In the genomic region with DNA sequence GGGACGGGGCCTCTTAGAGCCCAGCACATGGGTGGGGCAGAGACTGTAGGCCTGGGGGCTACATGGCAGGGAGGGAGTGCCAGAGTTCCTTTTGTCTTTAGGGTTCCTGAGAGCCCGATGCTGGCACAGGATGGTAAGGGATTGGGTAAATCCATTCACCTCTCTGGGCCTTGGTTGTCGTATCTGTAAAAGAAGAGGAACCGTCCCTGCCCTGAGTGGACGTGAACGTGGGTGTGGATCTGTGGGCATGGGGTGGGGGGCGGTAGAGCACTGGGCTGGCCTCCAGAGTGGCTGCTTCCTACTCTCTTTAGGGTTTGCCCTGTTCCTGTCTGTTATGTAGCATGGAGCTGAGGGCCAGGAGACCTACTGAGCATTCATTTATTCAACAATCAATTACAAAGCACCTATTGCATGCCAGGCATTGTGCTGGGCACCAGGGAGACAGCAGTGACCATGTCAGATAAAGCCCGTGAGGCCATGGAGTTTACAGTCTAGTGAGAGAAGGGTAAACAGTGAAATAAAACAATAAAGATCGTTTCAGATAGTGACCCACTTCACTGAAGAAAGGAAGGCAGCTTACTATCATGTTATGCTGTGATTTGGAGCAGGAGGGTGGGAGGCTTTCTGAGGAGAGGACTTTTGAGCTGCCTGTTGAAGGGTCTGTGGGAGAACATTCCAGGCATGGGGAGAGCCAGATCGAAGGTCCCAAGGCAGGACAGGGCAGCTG, we compare ENCODE assay signal across 13 cellular contexts. TPM values are rescaled to one million over a fixed set of nuclear protein-coding genes. Genes with fewer than 3 reads are reported as not detected.
DNase-seq lines count a peak whose midpoint lies in the region; ATAC-seq and TF ChIP-seq lines count a peak whose summit lies in the region.
"Had no signal": no experiment of that assay in that cellular context is flagged by ENCODE, and none has a peak within 500 bp of the region (broad histone marks: within the 10 kb centered on the region; RNA-seq: fewer than 3 reads in every experiment).

No MANE protein-coding gene starts in this region.

- POLR2A ChIA-PET in CD4-positive, alpha-beta T cell (lab: Charles Lee) = interaction anchor here (1.3 kb wide), 1 partner anchor 31 kb away, joined by 3 read pairs; no protein-coding TSS in a partner anchor
- POLR2A ChIA-PET in RWPE1 (lab: Yijun Ruan, JAX; ENCODE audit: low non-redundant PET) = no interaction called here

- H3K4me1 ChIP-seq in ovary (ENCODE audit: insufficient read depth) = peaks cover 8% of the 10 kb centered on the region

- H3K9me3 Mint-ChIP-seq in CD4-positive, alpha-beta T cell = no peaks in the 10 kb centered on the region
- H3K9me3 Mint-ChIP-seq in endothelial cell (ENCODE audit: unreplicated experiment) = no peaks in the 10 kb centered on the region
- H3K9me3 Mint-ChIP-seq in osteocyte (ENCODE audit: unreplicated experiment) = no peaks in the 10 kb centered on the region
- H3K9me3 Mint-ChIP-seq: activated T-cell treated with anti-CD3 and anti-CD28 coated beads, Interleukin-2, amount 50 U/mL, for 4 hours had no signal

- H3K36me3 Mint-ChIP-seq in CD4-positive, alpha-beta T cell (ENCODE audit: low read depth) = peaks cover 34% of the 10 kb centered on the region
- H3K36me3 Mint-ChIP-seq in endothelial cell (ENCODE audit: low read depth, unreplicated experiment) = peaks cover 9% of the 10 kb centered on the region
- peaks cover 7% of the 10 kb centered on the region for H3K36me3 Mint-ChIP-seq in osteocyte (ENCODE audit: unreplicated experiment)

- H3K27ac ChIP-seq in CD4-positive, alpha-beta T cell (ENCODE audit: low read depth, low read length) = no peak overlapping the region
- H3K27ac ChIP-seq in RWPE1 = peak overlapping the region; percentile 33
- H3K27ac ChIP-seq in ovary = no peak overlapping the region

- H3K36me3 ChIP-seq in H7 (replicated peaks; ENCODE audit: control insufficient read depth, insufficient read depth, low read length) (peaks cover 1% of the 10 kb centered on the region), ovary (no peaks in the 10 kb centered on the region)

- no peak for TF ChIP-seq EP300 in ovary (IDR thresholded peaks at IDR 0.05)

- H3K27me3 Mint-ChIP-seq in CD4-positive, alpha-beta T cell = no peaks in the 10 kb centered on the region
- H3K27me3 Mint-ChIP-seq in endothelial cell (ENCODE audit: unreplicated experiment) (peaks cover 7% of the 10 kb centered on the region), osteocyte (ENCODE audit: unreplicated experiment) (no peaks in the 10 kb centered on the region)

- ATAC-seq in CD4-positive, alpha-beta T cell (ENCODE audit: poor library complexity) = no peak
- ATAC-seq in GM19035 (IDR thresholded peaks at IDR 0.05; ENCODE audit: unreplicated experiment) = no peak
- ATAC-seq: activated T-cell treated with anti-CD3 and anti-CD28 coated beads, Interleukin-2, amount 50 U/mL, for 4 hours had no signal

- peaks cover 50% of the 10 kb centered on the region for H3K4me1 Mint-ChIP-seq in CD4-positive, alpha-beta T cell (ENCODE audit: low read depth)
- H3K4me1 Mint-ChIP-seq in endothelial cell (ENCODE audit: unreplicated experiment) (peaks cover 29% of the 10 kb centered on the region), osteocyte (ENCODE audit: unreplicated experiment) (peaks cover 27% of the 10 kb centered on the region)

- 63 to 71% (median 66%) methylated on average over 10 of the region's 10 CpGs for WGBS in ovary, 3 donors

- TF ChIP-seq POLR2A in ovary (IDR thresholded peaks at IDR 0.05) = no peak

- intact Hi-C loops in CD4-positive, alpha-beta T cell (cut with DNase I, micrococcal nuclease) = no loop called here
- intact Hi-C loops in ovary (cut with DNase I) = no loop called here

- H3K4me3 ChIP-seq in H7 (ENCODE audit: insufficient read depth, low read depth, low read length) = no peak overlapping the region
- H3K4me3 ChIP-seq in ovary = no peak overlapping the region

- H3K4me3 Mint-ChIP-seq in CD4-positive, alpha-beta T cell = no peak overlapping the region
- peak overlapping the region; percentile 73 for H3K4me3 Mint-ChIP-seq in endothelial cell (ENCODE audit: unreplicated experiment)
- no peak overlapping the region for H3K4me3 Mint-ChIP-seq in osteocyte (ENCODE audit: unreplicated experiment)
- H3K4me3 Mint-ChIP-seq: activated T-cell treated with anti-CD3 and anti-CD28 coated beads, Interleukin-2, amount 50 U/mL, for 4 hours had no signal

- no peak for DNase-seq in CD4-positive, alpha-beta T cell
- DNase-seq in RWPE1 (ENCODE audit: low spot score) (no peak), endothelial cell (ENCODE audit: low spot score) (no peak), osteocyte (ENCODE audit: extremely low spot score, unreplicated experiment) (no peak), H7 (no peak), ovary (no peak)
- DNase-seq in activated T-cell treated with anti-CD3 and anti-CD28 coated beads, Interleukin-2, amount 50 U/mL, for 48 hours = no peak
- DNase-seq: activated T-cell treated with anti-CD3 and anti-CD28 coated beads, Interleukin-2, amount 50 U/mL, for 4 hours; cerebellar nuclear complex; HCEC 1CT had no signal

- H3K27ac Mint-ChIP-seq in CD4-positive, alpha-beta T cell = peak overlapping the region; percentile 45
- H3K27ac Mint-ChIP-seq in endothelial cell (ENCODE audit: unreplicated experiment) = peak overlapping the region; percentile 82
- peak overlapping the region; percentile 74 for H3K27ac Mint-ChIP-seq in osteocyte (ENCODE audit: unreplicated experiment)

- H3K9me3 ChIP-seq in CD4-positive, alpha-beta T cell (ENCODE audit: control insufficient read depth, low read length) = no peaks in the 10 kb centered on the region
- no peaks in the 10 kb centered on the region for H3K9me3 ChIP-seq in ovary

- H3K27me3 ChIP-seq in CD4-positive, alpha-beta T cell (ENCODE audit: control insufficient read depth, insufficient read depth, low read length) = no peaks in the 10 kb centered on the region
- H3K27me3 ChIP-seq in H7 (ENCODE audit: control insufficient read depth, insufficient read depth, low read length) (no peaks in the 10 kb centered on the region), ovary (no peaks in the 10 kb centered on the region)

- CTCF ChIA-PET in CD4-positive, alpha-beta T cell (lab: Charles Lee) = interaction anchor here (0.7 to 2.4 kb wide), 4 partner anchors 27 to 30 kb away, joined by 3 to 13 read pairs (median 4); no protein-coding TSS in a partner anchor
- CTCF ChIA-PET in RWPE1 (lab: Yijun Ruan, JAX) = interaction anchor here (0.5 to 3.8 kb wide), 3 partner anchors 8 to 29 kb away, joined by 3 to 25 read pairs (median 6); partner anchors contain the start of genes PNMT and TCAP

- no peak for TF ChIP-seq CTCF in CD4-positive, alpha-beta T cell (IDR thresholded peaks at IDR 0.05)
- TF ChIP-seq CTCF in RWPE1 (conservative IDR thresholded peaks at IDR 0.05; ENCODE audit: low read depth) = no peak
- TF ChIP-seq CTCF in endothelial cell (IDR thresholded peaks at IDR 0.05; ENCODE audit: unreplicated experiment) = no peak
- no peak for TF ChIP-seq CTCF in osteocyte (IDR thresholded peaks at IDR 0.05)
- TF ChIP-seq CTCF in ovary (IDR thresholded peaks at IDR 0.05) = no peak

RNA-seq across cellular contexts. Expression of gene TCAP, which starts 13.1 kb away (rescaled TPM):
- 1 to 10 TPM; 6.4 TPM for total RNA-seq in CD4-positive, alpha-beta T cell
- total RNA-seq in endothelial cell (ENCODE audit: unreplicated experiment) = 1.2 TPM
- total RNA-seq in osteocyte = 0.94 and 1.3 TPM in 2 replicates
- total RNA-seq in H7 (2014; rRNA removed; shearing (Covaris generic)) = 0.69 and 2.7 TPM in 2 replicates
- total RNA-seq in ovary = 1 to 10 TPM in 6 of 7 donors, under 1 TPM in 1; 0.24 to 1.9 (median 1.3) TPM
- 1 to 10 TPM in 1 of 2 donors, under 1 TPM in 1; 0.47 to 1.6 TPM for polyA plus RNA-seq in ovary
- total RNA-seq: fibroblast of villous mesenchyme had no signal

RNA-seq across cellular contexts. Expression of gene STARD3, which starts 15.1 kb away (rescaled TPM):
- 10 to 100 TPM; 96.5 to 99.9 TPM for total RNA-seq in CD4-positive, alpha-beta T cell
- total RNA-seq in endothelial cell (ENCODE audit: unreplicated experiment) (77.7 TPM), osteocyte (55.5 and 68.9 TPM in 2 replicates), ovary (10 to 100 TPM; 34.5 to 49.4 (median 44.3) TPM)
- total RNA-seq in H7 (2014; rRNA removed; shearing (Covaris generic)) = 55.6 and 66.3 TPM in 2 replicates
- 10 to 100 TPM; 42.1 to 55.9 TPM for polyA plus RNA-seq in ovary

RNA-seq across cellular contexts. Expression of gene PNMT, which starts 16.2 kb away (rescaled TPM):
- under 1 TPM in 1 of 2 experiments, not detected in 1; 0.47 TPM for total RNA-seq in CD4-positive, alpha-beta T cell
- total RNA-seq in endothelial cell (ENCODE audit: unreplicated experiment) = not detected
- 1.9 and 2.4 TPM in 2 replicates for total RNA-seq in osteocyte
- total RNA-seq in H7 (2014; rRNA removed; shearing (Covaris generic)) = 2.4 and 4.0 TPM in 2 replicates
- total RNA-seq in ovary = 1 to 10 TPM in 5 of 7 donors, under 1 TPM in 1, not detected in 1; 0.60 to 5.1 (median 1.4) TPM
- 1 to 10 TPM in 1 of 2 donors, not detected in 1; 1.1 TPM for polyA plus RNA-seq in ovary
- total RNA-seq: activated T-cell treated with anti-CD3 and anti-CD28 coated beads, Interleukin-2, amount 50 U/mL, for 4 hours; fibroblast of villous mesenchyme; urinary bladder had no signal

RNA-seq across cellular contexts. Expression of gene PPP1R1B, which starts 25.3 kb away (rescaled TPM):
- under 1 TPM in 1 of 2 experiments, not detected in 1; 0.25 TPM for total RNA-seq in CD4-positive, alpha-beta T cell
- total RNA-seq in endothelial cell (ENCODE audit: unreplicated experiment) = not detected
- total RNA-seq in osteocyte = 4.5 and 6.0 TPM in 2 replicates
- total RNA-seq in H7 (2014; rRNA removed; shearing (Covaris generic)) = 8.3 and 11.8 TPM in 2 replicates
- total RNA-seq in ovary = 10 to 100 TPM in 4 of 7 donors, 1 to 10 TPM in 2, under 1 TPM in 1; 0.43 to 23.0 (median 10.1) TPM
- 10 to 100 TPM in 1 of 2 donors, 1 to 10 TPM in 1; 5.1 to 12.9 TPM for polyA plus RNA-seq in ovary
- total RNA-seq: fibroblast of villous mesenchyme had no signal

RNA-seq across cellular contexts. Expression of gene PGAP3, which starts 35.8 kb away (rescaled TPM):
- total RNA-seq in CD4-positive, alpha-beta T cell = 10 to 100 TPM; 26.1 to 30.7 TPM
- total RNA-seq in endothelial cell (ENCODE audit: unreplicated experiment) (11.2 TPM), osteocyte (33.8 and 35.3 TPM in 2 replicates), ovary (10 to 100 TPM; 13.8 to 31.3 (median 19.6) TPM)
- total RNA-seq in H7 (2014; rRNA removed; shearing (Covaris generic)) = 15.9 and 17.6 TPM in 2 replicates
- 10 to 100 TPM in 1 of 2 donors, 1 to 10 TPM in 1; 7.9 to 19.8 TPM for polyA plus RNA-seq in ovary
